In the genomic region with DNA sequence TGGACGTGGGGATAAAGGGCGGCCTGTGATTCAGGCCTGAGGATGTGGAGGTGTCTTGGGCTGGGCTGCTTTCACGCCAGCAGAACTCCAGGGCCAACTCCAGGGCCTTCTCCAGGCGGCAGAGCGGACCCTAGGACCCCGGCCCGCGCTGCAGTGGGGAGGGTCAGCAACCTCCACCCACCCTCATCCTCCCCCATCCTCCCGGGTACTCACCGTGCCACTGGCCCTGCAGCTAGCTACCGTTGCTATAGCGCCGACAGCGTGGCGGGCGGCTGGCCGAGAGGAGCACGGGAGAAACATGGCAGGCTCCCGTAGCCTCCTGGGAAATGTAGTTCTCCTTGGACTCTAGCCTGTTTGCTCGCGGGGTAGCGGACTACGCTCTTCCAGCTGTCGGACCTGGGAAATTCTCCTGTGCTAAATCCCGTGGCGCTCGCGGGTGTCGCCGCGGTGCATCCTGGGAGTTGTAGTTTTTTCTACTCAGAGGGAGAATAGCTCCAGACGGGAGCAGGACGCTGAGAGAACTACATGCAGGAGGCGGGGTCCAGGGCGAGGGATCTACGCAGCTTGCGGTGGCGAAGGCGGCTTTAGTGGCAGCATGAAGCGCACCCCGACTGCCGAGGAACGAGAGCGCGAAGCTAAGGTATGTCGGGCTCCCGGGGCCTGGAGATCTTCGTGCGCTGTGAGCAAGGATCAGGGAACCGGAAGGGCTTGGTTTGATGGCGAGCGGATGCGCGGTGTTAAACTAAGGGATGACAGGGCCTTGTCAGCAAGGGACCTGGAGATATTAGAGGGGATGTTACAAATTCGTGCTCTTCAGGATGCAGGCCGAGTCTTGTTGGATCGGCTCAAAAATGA, we compare ENCODE assay signal across 1 cellular context.
TF ChIP-seq lines count a peak whose summit lies in the region.

A gene (plus strand): TSS at position 567 of the 855 bp plus-strand sequence.
A gene (minus strand): TSS at position 270 of the 855 bp plus-strand sequence. CDS start 3,136 bp downstream, outside the sequence.

TF ChIP-seq in HCT116, 20 proteins besides CTCF, POLR2A, EP300 and RAD21 (continued from another document):
- TF ChIP-seq, protein P1, sequence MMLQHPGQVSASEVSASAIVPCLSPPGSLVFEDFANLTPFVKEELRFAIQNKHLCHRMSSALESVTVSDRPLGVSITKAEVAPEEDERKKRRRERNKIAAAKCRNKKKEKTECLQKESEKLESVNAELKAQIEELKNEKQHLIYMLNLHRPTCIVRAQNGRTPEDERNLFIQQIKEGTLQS (IDR thresholded peaks at IDR 0.05), result no peak
- peak; percentile 84 for TF ChIP-seq SIN3A (IDR thresholded peaks at IDR 0.05; ENCODE audit: low read depth)
- TF ChIP-seq, protein P2, sequence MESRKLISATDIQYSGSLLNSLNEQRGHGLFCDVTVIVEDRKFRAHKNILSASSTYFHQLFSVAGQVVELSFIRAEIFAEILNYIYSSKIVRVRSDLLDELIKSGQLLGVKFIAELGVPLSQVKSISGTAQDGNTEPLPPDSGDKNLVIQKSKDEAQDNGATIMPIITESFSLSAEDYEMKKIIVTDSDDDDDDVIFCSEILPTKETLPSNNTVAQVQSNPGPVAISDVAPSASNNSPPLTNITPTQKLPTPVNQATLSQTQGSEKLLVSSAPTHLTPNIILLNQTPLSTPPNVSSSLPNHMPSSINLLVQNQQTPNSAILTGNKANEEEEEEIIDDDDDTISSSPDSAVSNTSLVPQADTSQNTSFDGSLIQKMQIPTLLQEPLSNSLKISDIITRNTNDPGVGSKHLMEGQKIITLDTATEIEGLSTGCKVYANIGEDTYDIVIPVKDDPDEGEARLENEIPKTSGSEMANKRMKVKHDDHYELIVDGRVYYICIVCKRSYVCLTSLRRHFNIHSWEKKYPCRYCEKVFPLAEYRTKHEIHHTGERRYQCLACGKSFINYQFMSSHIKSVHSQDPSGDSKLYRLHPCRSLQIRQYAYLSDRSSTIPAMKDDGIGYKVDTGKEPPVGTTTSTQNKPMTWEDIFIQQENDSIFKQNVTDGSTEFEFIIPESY (IDR thresholded peaks at IDR 0.05; ENCODE audit: extremely low read depth, insufficient replicate concordance, low read length), result peak; percentile 92
